In the genomic region with DNA sequence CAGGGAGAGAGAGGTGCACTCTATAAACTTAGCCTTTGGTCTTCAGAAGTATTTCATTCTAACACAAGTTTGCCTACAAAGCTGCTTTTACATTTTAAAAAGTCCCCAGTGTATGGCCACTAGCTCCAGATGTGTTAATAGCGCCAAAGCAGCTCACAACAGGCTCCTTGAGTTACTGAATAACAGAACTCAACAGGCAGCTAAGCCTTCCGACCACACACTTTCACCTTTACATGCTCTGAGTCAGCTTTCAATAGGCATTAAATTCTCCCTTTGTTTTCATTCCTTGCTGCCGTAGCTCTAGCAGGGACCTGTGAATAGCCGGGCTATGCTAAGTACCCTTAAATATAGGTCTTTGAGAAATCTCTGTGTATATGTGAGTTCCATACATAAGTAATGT, we compare ENCODE assay signal across 13 cellular contexts.
DNase-seq lines count a peak whose midpoint lies in the region; ATAC-seq and TF ChIP-seq lines count a peak whose summit lies in the region.
"Had no signal": no experiment of that assay in that cellular context is flagged by ENCODE, and none has a peak within 500 bp of the region (broad histone marks: within the 10 kb centered on the region; RNA-seq: fewer than 3 reads in every experiment).

No MANE protein-coding gene starts in this region.

- H3K27ac Mint-ChIP-seq in T-helper 2 cell treated with Interferon-gamma antibody and Interleukin-4, amounts not matched to agents 5 μg/mL and 100 μg/mL, for 36 hours: no peak overlapping the region
- H3K27ac Mint-ChIP-seq: activated naive CD8-positive, alpha-beta T cell treated with anti-CD3 and anti-CD28 coated beads, Interleukin-2, amount 50 U/mL, for 24 hours; effector memory CD8-positive, alpha-beta T cell; stimulated activated naive CD8-positive, alpha-beta T cell treated with anti-CD3 and anti-CD28 coated beads, Interleukin-15, Interleukin-2, amounts not matched to agents 100 ng/mL and 50 ng/mL, for 24 hours had no signal

- H3K4me1 Mint-ChIP-seq in T-helper 2 cell treated with Interferon-gamma antibody and Interleukin-4, amounts not matched to agents 5 μg/mL and 100 μg/mL, for 36 hours (ENCODE audit: low read depth): no peaks in the 10 kb centered on the region
- H3K4me1 Mint-ChIP-seq: activated naive CD8-positive, alpha-beta T cell treated with anti-CD3 and anti-CD28 coated beads, Interleukin-2, amount 50 U/mL, for 24 hours had no signal

- DNase-seq in mucosa of descending colon (peak in 1 of 3 donors; percentile 17), OCI-M1 (lab: John Stamatoyannopoulos, UW) (no peak), NCI-H748 (lab: John Stamatoyannopoulos, UW; ENCODE audit: unreplicated experiment) (no peak)
- DNase-seq in T-helper 2 cell treated with Interferon-gamma antibody and Interleukin-4, amounts not matched to agents 5 μg/mL and 100 μg/mL, for 36 hours (ENCODE audit: low spot score): no peak
- DNase-seq: activated naive CD8-positive, alpha-beta T cell treated with anti-CD3 and anti-CD28 coated beads, Interleukin-2, amount 50 U/mL, for 24 hours; effector memory CD8-positive, alpha-beta T cell; NCI-H1092 had no signal

- whole genome bisulfite sequencing in ectodermal cell, 2 experiments: 0 to 1% methylated on average over 4 of the region's 4 CpGs

- H3K27me3 ChIP-seq in ectodermal cell (ENCODE audit: control insufficient read depth, insufficient read depth, low read length, poor library complexity, severe bottlenecking): no peaks in the 10 kb centered on the region

- peak; percentile 65 for ATAC-seq in GM18511 (IDR thresholded peaks at IDR 0.05; ENCODE audit: unreplicated experiment)
- ATAC-seq in HG03342 (IDR thresholded peaks at IDR 0.05; ENCODE audit: unreplicated experiment): peak; percentile 69
- peak; percentile 91 for ATAC-seq in mucosa of descending colon
- ATAC-seq in GM21528 (IDR thresholded peaks at IDR 0.05; ENCODE audit: low FRiP score, unreplicated experiment): no peak
- ATAC-seq: activated naive CD8-positive, alpha-beta T cell treated with anti-CD3 and anti-CD28 coated beads, Interleukin-2, amount 50 U/mL, for 24 hours; effector memory CD8-positive, alpha-beta T cell had no signal

- no peaks in the 10 kb centered on the region for H3K36me3 ChIP-seq in ectodermal cell (ENCODE audit: control insufficient read depth, insufficient read depth, low read length)
- no peaks in the 10 kb centered on the region for H3K36me3 ChIP-seq in mucosa of descending colon (ENCODE audit: low read depth)

- no peaks in the 10 kb centered on the region for H3K36me3 Mint-ChIP-seq in T-helper 2 cell treated with Interferon-gamma antibody and Interleukin-4, amounts not matched to agents 5 μg/mL and 100 μg/mL, for 36 hours (ENCODE audit: low read depth)

- intact Hi-C loops in mucosa of descending colon (cut with DNase I, micrococcal nuclease): no loop called here

- H3K4me3 Mint-ChIP-seq in T-helper 2 cell treated with Interferon-gamma antibody and Interleukin-4, amounts not matched to agents 5 μg/mL and 100 μg/mL, for 36 hours: no peak overlapping the region
- H3K4me3 Mint-ChIP-seq: activated naive CD8-positive, alpha-beta T cell treated with anti-CD3 and anti-CD28 coated beads, Interleukin-2, amount 50 U/mL, for 24 hours; effector memory CD8-positive, alpha-beta T cell; neural crest cell; stimulated activated naive CD8-positive, alpha-beta T cell treated with anti-CD3 and anti-CD28 coated beads, Interleukin-15, Interleukin-2, amounts not matched to agents 100 ng/mL and 50 ng/mL, for 24 hours had no signal

- peak overlapping the region; percentile 27 for H3K27ac ChIP-seq in ectodermal cell (ENCODE audit: insufficient read depth, low read depth, low read length, poor library complexity, severe bottlenecking)

- TF ChIP-seq CTCF in mucosa of descending colon (IDR thresholded peaks at IDR 0.05): no peak

- H3K4me1 ChIP-seq in ectodermal cell (ENCODE audit: control insufficient read depth, insufficient read depth, low read length) (peaks cover 16% of the 10 kb centered on the region), mucosa of descending colon (ENCODE audit: low read depth) (no peaks in the 10 kb centered on the region)

- peaks cover 31% of the 10 kb centered on the region for H3K27me3 Mint-ChIP-seq in T-helper 2 cell treated with Interferon-gamma antibody and Interleukin-4, amounts not matched to agents 5 μg/mL and 100 μg/mL, for 36 hours (ENCODE audit: low read depth)

- H3K9me3 Mint-ChIP-seq in T-helper 2 cell treated with Interferon-gamma antibody and Interleukin-4, amounts not matched to agents 5 μg/mL and 100 μg/mL, for 36 hours: no peaks in the 10 kb centered on the region
- H3K9me3 Mint-ChIP-seq: activated naive CD8-positive, alpha-beta T cell treated with anti-CD3 and anti-CD28 coated beads, Interleukin-2, amount 50 U/mL, for 24 hours; effector memory CD8-positive, alpha-beta T cell; stimulated activated naive CD8-positive, alpha-beta T cell treated with anti-CD3 and anti-CD28 coated beads, Interleukin-15, Interleukin-2, amounts not matched to agents 100 ng/mL and 50 ng/mL, for 24 hours had no signal

- H3K4me3 ChIP-seq in ectodermal cell (ENCODE audit: insufficient read depth, low read depth, low read length) (no peak overlapping the region), mucosa of descending colon (no peak overlapping the region)

- H3K9me3 ChIP-seq in ectodermal cell (ENCODE audit: control insufficient read depth, low read length) (no peaks in the 10 kb centered on the region), mucosa of descending colon (no peaks in the 10 kb centered on the region)
